ENCODE assay signal across 1 cellular context in the genomic region with DNA sequence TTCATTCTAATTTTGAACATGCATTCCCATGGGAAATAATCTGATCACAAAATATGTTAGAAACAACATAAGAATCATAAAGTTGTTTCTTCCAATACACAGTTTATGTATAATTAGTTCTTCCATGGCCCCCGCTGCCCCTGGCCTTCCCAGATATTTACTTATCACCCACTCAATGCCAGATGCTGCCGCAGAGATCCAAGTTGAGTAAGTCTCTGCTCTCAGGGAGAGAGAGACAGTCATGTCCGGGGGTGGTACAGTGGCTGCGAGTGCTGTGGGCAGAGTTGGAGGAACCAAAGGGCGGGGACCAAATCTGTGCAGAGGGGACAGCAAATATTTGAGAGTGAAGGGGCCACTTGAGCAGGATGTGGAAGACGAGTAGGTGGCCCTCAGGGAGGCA.
TF ChIP-seq lines count a peak whose summit lies in the region.

No MANE protein-coding gene starts in this region.

TF ChIP-seq in SK-N-SH, 30 proteins besides CTCF, POLR2A, EP300 and RAD21:
- TF ChIP-seq FOSL2 (IDR thresholded peaks at IDR 0.05; ENCODE audit: borderline replicate concordance, low read depth) (no peak), EZH2phosphoT487 (IDR thresholded peaks at IDR 0.05; ENCODE audit: borderline replicate concordance, low read depth) (no peak), YY1 (IDR thresholded peaks at IDR 0.05; ENCODE audit: low read depth) (no peak), SIN3A (IDR thresholded peaks at IDR 0.05; ENCODE audit: borderline replicate concordance, low read depth, low read length) (no peak), TAF1 (IDR thresholded peaks at IDR 0.05; ENCODE audit: borderline replicate concordance, low read depth, low read length) (no peak)
- TF ChIP-seq, protein P1, sequence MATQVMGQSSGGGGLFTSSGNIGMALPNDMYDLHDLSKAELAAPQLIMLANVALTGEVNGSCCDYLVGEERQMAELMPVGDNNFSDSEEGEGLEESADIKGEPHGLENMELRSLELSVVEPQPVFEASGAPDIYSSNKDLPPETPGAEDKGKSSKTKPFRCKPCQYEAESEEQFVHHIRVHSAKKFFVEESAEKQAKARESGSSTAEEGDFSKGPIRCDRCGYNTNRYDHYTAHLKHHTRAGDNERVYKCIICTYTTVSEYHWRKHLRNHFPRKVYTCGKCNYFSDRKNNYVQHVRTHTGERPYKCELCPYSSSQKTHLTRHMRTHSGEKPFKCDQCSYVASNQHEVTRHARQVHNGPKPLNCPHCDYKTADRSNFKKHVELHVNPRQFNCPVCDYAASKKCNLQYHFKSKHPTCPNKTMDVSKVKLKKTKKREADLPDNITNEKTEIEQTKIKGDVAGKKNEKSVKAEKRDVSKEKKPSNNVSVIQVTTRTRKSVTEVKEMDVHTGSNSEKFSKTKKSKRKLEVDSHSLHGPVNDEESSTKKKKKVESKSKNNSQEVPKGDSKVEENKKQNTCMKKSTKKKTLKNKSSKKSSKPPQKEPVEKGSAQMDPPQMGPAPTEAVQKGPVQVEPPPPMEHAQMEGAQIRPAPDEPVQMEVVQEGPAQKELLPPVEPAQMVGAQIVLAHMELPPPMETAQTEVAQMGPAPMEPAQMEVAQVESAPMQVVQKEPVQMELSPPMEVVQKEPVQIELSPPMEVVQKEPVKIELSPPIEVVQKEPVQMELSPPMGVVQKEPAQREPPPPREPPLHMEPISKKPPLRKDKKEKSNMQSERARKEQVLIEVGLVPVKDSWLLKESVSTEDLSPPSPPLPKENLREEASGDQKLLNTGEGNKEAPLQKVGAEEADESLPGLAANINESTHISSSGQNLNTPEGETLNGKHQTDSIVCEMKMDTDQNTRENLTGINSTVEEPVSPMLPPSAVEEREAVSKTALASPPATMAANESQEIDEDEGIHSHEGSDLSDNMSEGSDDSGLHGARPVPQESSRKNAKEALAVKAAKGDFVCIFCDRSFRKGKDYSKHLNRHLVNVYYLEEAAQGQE (IDR thresholded peaks at IDR 0.05; ENCODE audit: low read depth, low read length): no peak
